13 cellular contexts compared by ENCODE assay signal in genomic region chr17:14919049-14919545, GRCh38.
DNase-seq lines count a peak whose midpoint lies in the region; ATAC-seq and TF ChIP-seq lines count a peak whose summit lies in the region.
"Had no signal": no experiment of that assay in that cellular context is flagged by ENCODE, and none has a peak within 500 bp of the region (broad histone marks: within the 10 kb centered on the region; RNA-seq: fewer than 3 reads in every experiment).

No MANE protein-coding gene starts in this region.

- in situ Hi-C loops in KBM-7 (cut with MboI; ENCODE audit: low pct_unique_long_range_greater_than_20kb, low sequenced_read_pairs) = loop anchor here (25.0 kb wide), 1 partner anchor 1307 kb away; the partner anchor contains the start of gene HS3ST3A1

- H3K4me1 ChIP-seq in ectodermal cell (ENCODE audit: control insufficient read depth, insufficient read depth, low read length) = peaks cover 33% of the 10 kb centered on the region
- H3K4me1 ChIP-seq: BLaER1 had no signal

- no peaks in the 10 kb centered on the region for H3K36me3 ChIP-seq in ectodermal cell (ENCODE audit: control insufficient read depth, insufficient read depth, low read length)
- H3K36me3 ChIP-seq: BLaER1 had no signal

- H3K27me3 Mint-ChIP-seq in nephron progenitor cell (ENCODE audit: low read depth, poor library complexity) = no peaks in the 10 kb centered on the region

- H3K27ac ChIP-seq in ectodermal cell (ENCODE audit: insufficient read depth, low read depth, low read length, poor library complexity, severe bottlenecking) = peak overlapping the region; percentile 92
- H3K27ac ChIP-seq: BLaER1, PC-9 had no signal

- H3K4me1 Mint-ChIP-seq in nephron progenitor cell = no peaks in the 10 kb centered on the region
- H3K4me1 Mint-ChIP-seq: CD8-positive, alpha-beta memory T cell had no signal

- DNase-seq in KBM-7 = peak; percentile 6
- DNase-seq in nephron progenitor cell = no peak
- no peak for DNase-seq in posterior cingulate gyrus
- DNase-seq in NCI-H748 treated with DMSO at 0.1 percent for 48 hours (lab: John Stamatoyannopoulos, UW) = no peak
- DNase-seq in NCI-H128 (lab: John Stamatoyannopoulos, UW; ENCODE audit: unreplicated experiment) = no peak
- DNase-seq: CD8-positive, alpha-beta memory T cell; GF-D8; NCI-H1694; PC-9; SK-N-SH had no signal

- no peak for ATAC-seq in HG02840 (IDR thresholded peaks at IDR 0.05; ENCODE audit: low FRiP score, unreplicated experiment)

- H3K27me3 ChIP-seq in ectodermal cell (ENCODE audit: control insufficient read depth, insufficient read depth, low read length, poor library complexity, severe bottlenecking) = no peaks in the 10 kb centered on the region
- H3K27me3 ChIP-seq: BLaER1 had no signal

- H3K27ac Mint-ChIP-seq in nephron progenitor cell = peak overlapping the region; percentile 33
- H3K27ac Mint-ChIP-seq: CD8-positive, alpha-beta memory T cell had no signal

- no peaks in the 10 kb centered on the region for H3K9me3 ChIP-seq in ectodermal cell (ENCODE audit: control insufficient read depth, low read length)
- H3K9me3 ChIP-seq: SK-N-SH had no signal

- H3K4me3 ChIP-seq in ectodermal cell (ENCODE audit: insufficient read depth, low read depth, low read length) = no peak overlapping the region
- H3K4me3 ChIP-seq: BLaER1, PC-9 had no signal

- H3K4me3 Mint-ChIP-seq in nephron progenitor cell = no peak overlapping the region
- H3K4me3 Mint-ChIP-seq: CD8-positive, alpha-beta memory T cell had no signal

- peaks cover 50% of the 10 kb centered on the region for H3K9me3 Mint-ChIP-seq in nephron progenitor cell

- intact Hi-C loops in posterior cingulate gyrus (cut with DNase I) = no loop called here

- no peak for TF ChIP-seq CTCF in nephron progenitor cell (IDR thresholded peaks at IDR 0.05)

- H3K36me3 Mint-ChIP-seq in nephron progenitor cell (ENCODE audit: low read depth) = peaks cover 20% of the 10 kb centered on the region
- H3K36me3 Mint-ChIP-seq: CD8-positive, alpha-beta memory T cell had no signal

- 0 to 3% methylated on average over 5 to 6 of the region's 6 CpGs for WGBS in ectodermal cell, 2 experiments
